Comparison of ENCODE assay signal across 18 cellular contexts in the genomic region with DNA sequence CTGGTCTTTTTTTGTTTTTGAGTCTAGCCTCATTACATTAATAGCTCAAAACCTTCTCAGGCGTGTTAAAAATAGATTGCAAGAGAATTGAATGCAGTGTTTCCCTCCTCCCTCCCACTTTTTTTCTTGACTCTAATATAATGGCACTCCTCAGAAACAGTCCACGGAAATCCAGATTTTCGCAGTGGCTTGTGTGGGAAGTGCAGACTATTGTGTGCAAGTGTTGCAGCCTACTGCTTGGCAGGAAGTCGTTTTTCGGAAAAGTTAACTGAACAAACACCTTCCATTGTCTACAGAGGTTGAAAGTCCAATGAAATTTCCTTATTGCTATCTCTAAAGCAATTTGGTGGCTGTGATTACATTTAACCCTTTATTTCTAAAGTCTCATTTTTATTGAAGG.
A peak's percentile ranks its signal among the peaks of the same experiment; 100 is the strongest.
DNase-seq lines count a peak whose midpoint lies in the region; ATAC-seq, FAIRE-seq and TF ChIP-seq lines count a peak whose summit lies in the region.
"Had no signal": no experiment of that assay in that cellular context is flagged by ENCODE, and none has a peak within 500 bp of the region (broad histone marks: within the 10 kb centered on the region; RNA-seq: fewer than 3 reads in every experiment).

No MANE protein-coding gene starts in this region.

- H3K4me1 ChIP-seq in mammary epithelial cell (ENCODE audit: insufficient read depth, low read length) = peaks cover 8% of the 10 kb centered on the region
- no peaks in the 10 kb centered on the region for H3K4me1 ChIP-seq in breast epithelium
- H3K4me1 ChIP-seq in mucosa of descending colon (ENCODE audit: low read depth) = peaks cover 10% of the 10 kb centered on the region
- no peaks in the 10 kb centered on the region for H3K4me1 ChIP-seq in spleen

- H3K36me3 ChIP-seq in mammary epithelial cell (ENCODE audit: insufficient read depth, low read length) (no peaks in the 10 kb centered on the region), breast epithelium (no peaks in the 10 kb centered on the region), mucosa of descending colon (ENCODE audit: low read depth) (no peaks in the 10 kb centered on the region), spleen (no peaks in the 10 kb centered on the region)
- H3K36me3 ChIP-seq: thoracic aorta had no signal

- no peaks in the 10 kb centered on the region for H3K9me3 Mint-ChIP-seq in endothelial cell (ENCODE audit: unreplicated experiment)

- intact Hi-C loops in mammary epithelial cell (cut with micrococcal nuclease) (no loop called here), breast epithelium (cut with DNase I; ENCODE audit: low total_unique reads) (no loop called here), mucosa of descending colon (cut with DNase I, micrococcal nuclease) (no loop called here), spleen (cut with DNase I; ENCODE audit: low total_unique reads) (no loop called here)

- in situ Hi-C loops in mammary epithelial cell (cut with MboI; ENCODE audit: low sequenced_read_pairs in 2 of 2) = no loop called here

- H3K27ac ChIP-seq in mammary epithelial cell (ENCODE audit: insufficient read depth, low read depth, low read length) (no peak overlapping the region), breast epithelium (no peak overlapping the region), spleen (no peak overlapping the region)
- H3K27ac ChIP-seq: thoracic aorta had no signal

- H3K4me1 Mint-ChIP-seq in endothelial cell (ENCODE audit: unreplicated experiment) = peaks cover 25% of the 10 kb centered on the region
- H3K4me1 Mint-ChIP-seq: activated naive CD8-positive, alpha-beta T cell treated with anti-CD3 and anti-CD28 coated beads for 36 hours; natural killer cell had no signal

- peak overlapping the region; percentile 96 for H3K27ac Mint-ChIP-seq in endothelial cell (ENCODE audit: unreplicated experiment)
- H3K27ac Mint-ChIP-seq: activated naive CD8-positive, alpha-beta T cell treated with anti-CD3 and anti-CD28 coated beads for 36 hours; activated T-cell treated with anti-CD3 and anti-CD28 coated beads, Interleukin-2, amount 50 U/mL, for 24 hours; CD4-positive, alpha-beta T cell; natural killer cell had no signal

- no peaks in the 10 kb centered on the region for H3K36me3 Mint-ChIP-seq in endothelial cell (ENCODE audit: low read depth, unreplicated experiment)
- H3K36me3 Mint-ChIP-seq: activated naive CD8-positive, alpha-beta T cell treated with anti-CD3 and anti-CD28 coated beads for 36 hours had no signal

- dilution Hi-C loops in mammary epithelial cell (cut with HindIII; ENCODE audit: low sequenced_read_pairs) = no loop called here

- CTCF ChIA-PET in mammary epithelial cell (lab: Charles Lee; ENCODE audit: low non-redundant PET) = no interaction called here

- no peak for TF ChIP-seq CTCF in mammary epithelial cell (conservative IDR thresholded peaks at IDR 0.05 in 1 of 2, IDR thresholded peaks at IDR 0.05 in 1 of 2; ENCODE audit: extremely low read depth in 1 of 2, insufficient read depth in 1 of 2, low read depth in 1 of 2, low read length in 2 of 2)
- no peak for TF ChIP-seq CTCF in breast epithelium (IDR thresholded peaks at IDR 0.05)
- TF ChIP-seq CTCF in endothelial cell (IDR thresholded peaks at IDR 0.05; ENCODE audit: unreplicated experiment) = no peak
- no peak for TF ChIP-seq CTCF in mucosa of descending colon (IDR thresholded peaks at IDR 0.05)
- no peak for TF ChIP-seq CTCF in spleen (IDR thresholded peaks at IDR 0.05 in 8 of 11, conservative IDR thresholded peaks at IDR 0.05 in 3 of 11)

- H4K20me1 ChIP-seq in mammary epithelial cell (ENCODE audit: insufficient read depth, low read length) = no peaks in the 10 kb centered on the region

- H3K9ac ChIP-seq in mammary epithelial cell (ENCODE audit: insufficient read depth, low read length) = no peak overlapping the region

- BruUV-seq in mammary epithelial cell (replicated peaks; lab: Mats Ljungman, UMichigan) = no TSS peak

- H3K4me3 Mint-ChIP-seq in endothelial cell (ENCODE audit: unreplicated experiment) = no peak overlapping the region
- H3K4me3 Mint-ChIP-seq: activated naive CD8-positive, alpha-beta T cell treated with anti-CD3 and anti-CD28 coated beads for 36 hours; activated T-cell treated with anti-CD3 and anti-CD28 coated beads, Interleukin-2, amount 50 U/mL, for 24 hours; CD4-positive, alpha-beta T cell; natural killer cell had no signal

- no peak overlapping the region for H3K4me2 ChIP-seq in mammary epithelial cell (ENCODE audit: insufficient read depth, low read depth, low read length)

- H3K79me2 ChIP-seq in mammary epithelial cell (ENCODE audit: insufficient read depth, low read length) = no peaks in the 10 kb centered on the region

- H3K9me3 ChIP-seq in mammary epithelial cell (replicated peaks; ENCODE audit: insufficient read depth, low read length) (no peaks in the 10 kb centered on the region), breast epithelium (no peaks in the 10 kb centered on the region), mucosa of descending colon (no peaks in the 10 kb centered on the region), spleen (peaks cover 0 to 25% (median 18%) of the 10 kb centered on the region in 8 donors)
- H3K9me3 ChIP-seq: thoracic aorta had no signal

- H2AFZ ChIP-seq in mammary epithelial cell (ENCODE audit: low read depth, low read length) = peak overlapping the region; percentile 54

- H3K4me3 ChIP-seq in mammary epithelial cell (replicated peaks in 1 of 3; ENCODE audit: insufficient read depth in 1 of 3, low read depth in 2 of 3, low read length in 3 of 3) (no peak overlapping the region), breast epithelium (no peak overlapping the region), mucosa of descending colon (no peak overlapping the region), spleen (no peak overlapping the region)
- H3K4me3 ChIP-seq: thoracic aorta had no signal

- peak; percentile 99 for ATAC-seq in mucosa of descending colon
- ATAC-seq: natural killer cell had no signal

- FAIRE-seq in urothelium cell line (lab: Jason Lieb, UNC) = no peak
- FAIRE-seq: HTR-8/SVneo had no signal

- DNase-seq in mammary epithelial cell (no peak), breast epithelium (ENCODE audit: low spot score in 2 of 2) (no peak), endothelial cell (ENCODE audit: low spot score) (peak; percentile 51), mucosa of descending colon (peak in 2 of 3 donors; percentile 35 to 65), urothelium cell line (ENCODE audit: low spot score) (peak; percentile 14), spleen (no peak), iPS-NIHi7 (ENCODE audit: extremely low spot score) (no peak), glomerular visceral epithelial cell (ENCODE audit: extremely low spot score) (no peak)
- DNase-seq: 8988T; activated naive CD8-positive, alpha-beta T cell treated with anti-CD3 and anti-CD28 coated beads for 36 hours; activated T-cell treated with anti-CD3 and anti-CD28 coated beads, Interleukin-2, amount 50 U/mL, for 24 hours; CD4-positive, alpha-beta T cell; natural killer cell; NCI-H1930; NCI-H526; stimulated activated CD4-positive, alpha-beta T cell treated with anti-CD3 and anti-CD28 coated beads, Interleukin-2, amount 100 ng/mL, for 48 hours had no signal

- H3K27me3 Mint-ChIP-seq in endothelial cell (ENCODE audit: unreplicated experiment) = no peaks in the 10 kb centered on the region
- H3K27me3 Mint-ChIP-seq: activated naive CD8-positive, alpha-beta T cell treated with anti-CD3 and anti-CD28 coated beads for 36 hours; activated T-cell treated with anti-CD3 and anti-CD28 coated beads, Interleukin-2, amount 50 U/mL, for 24 hours; CD4-positive, alpha-beta T cell had no signal

- H3K27me3 ChIP-seq in mammary epithelial cell (ENCODE audit: insufficient read depth, low read length) = no peaks in the 10 kb centered on the region
- no peaks in the 10 kb centered on the region for H3K27me3 ChIP-seq in breast epithelium
- no peaks in the 10 kb centered on the region for H3K27me3 ChIP-seq in spleen (replicated peaks in 1 of 7)

- 14% methylated on average over 5 of the region's 5 CpGs for WGBS in mammary epithelial cell (ENCODE audit: low coverage, missing lambda C conversion rate)
- WGBS in spleen, 5 donors = 32 to 48% (median 34%) methylated on average over 5 of the region's 5 CpGs

- no peak for TF ChIP-seq POLR2A in breast epithelium (IDR thresholded peaks at IDR 0.05)
- TF ChIP-seq POLR2A in spleen (IDR thresholded peaks at IDR 0.05) = no peak

Comparison
In these comparisons a context has a peak if more than half of its experiments do, and no peak if none do; other contexts are left out.
1. DNase-seq: peak in endothelial cell (single experiment), mucosa of descending colon (2 of 3) and urothelium cell line (single experiment); none in mammary epithelial cell (single experiment), breast epithelium (0 of 2), spleen (single experiment), iPS-NIHi7 (single experiment) and glomerular visceral epithelial cell (single experiment).